In genomic region chr10:75712241-75712880, GRCh38 we compare ENCODE assay signal across 1 cellular context.
TF ChIP-seq lines count a peak whose summit lies in the region.

No MANE protein-coding gene starts in this region.

TF ChIP-seq in GM23338, 12 proteins besides CTCF, POLR2A, EP300 and RAD21 (continued from another document):
- no peak for TF ChIP-seq ZNF462 (CRISPR knock-in tag; IDR thresholded peaks at IDR 0.05)
- TF ChIP-seq, protein P1, sequence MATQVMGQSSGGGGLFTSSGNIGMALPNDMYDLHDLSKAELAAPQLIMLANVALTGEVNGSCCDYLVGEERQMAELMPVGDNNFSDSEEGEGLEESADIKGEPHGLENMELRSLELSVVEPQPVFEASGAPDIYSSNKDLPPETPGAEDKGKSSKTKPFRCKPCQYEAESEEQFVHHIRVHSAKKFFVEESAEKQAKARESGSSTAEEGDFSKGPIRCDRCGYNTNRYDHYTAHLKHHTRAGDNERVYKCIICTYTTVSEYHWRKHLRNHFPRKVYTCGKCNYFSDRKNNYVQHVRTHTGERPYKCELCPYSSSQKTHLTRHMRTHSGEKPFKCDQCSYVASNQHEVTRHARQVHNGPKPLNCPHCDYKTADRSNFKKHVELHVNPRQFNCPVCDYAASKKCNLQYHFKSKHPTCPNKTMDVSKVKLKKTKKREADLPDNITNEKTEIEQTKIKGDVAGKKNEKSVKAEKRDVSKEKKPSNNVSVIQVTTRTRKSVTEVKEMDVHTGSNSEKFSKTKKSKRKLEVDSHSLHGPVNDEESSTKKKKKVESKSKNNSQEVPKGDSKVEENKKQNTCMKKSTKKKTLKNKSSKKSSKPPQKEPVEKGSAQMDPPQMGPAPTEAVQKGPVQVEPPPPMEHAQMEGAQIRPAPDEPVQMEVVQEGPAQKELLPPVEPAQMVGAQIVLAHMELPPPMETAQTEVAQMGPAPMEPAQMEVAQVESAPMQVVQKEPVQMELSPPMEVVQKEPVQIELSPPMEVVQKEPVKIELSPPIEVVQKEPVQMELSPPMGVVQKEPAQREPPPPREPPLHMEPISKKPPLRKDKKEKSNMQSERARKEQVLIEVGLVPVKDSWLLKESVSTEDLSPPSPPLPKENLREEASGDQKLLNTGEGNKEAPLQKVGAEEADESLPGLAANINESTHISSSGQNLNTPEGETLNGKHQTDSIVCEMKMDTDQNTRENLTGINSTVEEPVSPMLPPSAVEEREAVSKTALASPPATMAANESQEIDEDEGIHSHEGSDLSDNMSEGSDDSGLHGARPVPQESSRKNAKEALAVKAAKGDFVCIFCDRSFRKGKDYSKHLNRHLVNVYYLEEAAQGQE (IDR thresholded peaks at IDR 0.05; ENCODE audit: unreplicated experiment): no peak
TF ChIP-seq in GM23338: peak in this region for 0.
